ENCODE assay signal across 8 cellular contexts in genomic region chr1:185681034-185681633, GRCh38. TPM values are rescaled to one million over a fixed set of nuclear protein-coding genes. Genes with fewer than 3 reads are reported as not detected.
A peak's percentile ranks its signal among the peaks of the same experiment; 100 is the strongest.
DNase-seq lines count a peak whose midpoint lies in the region; ATAC-seq, FAIRE-seq and TF ChIP-seq lines count a peak whose summit lies in the region.

No MANE protein-coding gene starts in this region.

- POLR2A ChIA-PET in AG04449 (lab: Yijun Ruan, JAX), result no interaction called here

- H3K36me3 ChIP-seq in GM06990 (ENCODE audit: control insufficient read depth, insufficient read depth, low read length), result no peaks in the 10 kb centered on the region
- no peaks in the 10 kb centered on the region for H3K36me3 ChIP-seq in WERI-Rb-1
- H3K36me3 ChIP-seq in left ventricle myocardium inferior, result no peaks in the 10 kb centered on the region
- no peaks in the 10 kb centered on the region for H3K36me3 ChIP-seq in small intestine (ENCODE audit: control insufficient read depth in 2 of 2, insufficient read depth in 2 of 2, low read length in 2 of 2)

- intact Hi-C loops in left ventricle myocardium inferior (cut with micrococcal nuclease), result no loop called here

- WGBS in small intestine, 3 donors, result 12 to 49% (median 29%) methylated on average over 2 of the region's 2 CpGs

- peak; percentile 65 for ATAC-seq in HG02852 (IDR thresholded peaks at IDR 0.05; ENCODE audit: unreplicated experiment)

- H3K9me3 ChIP-seq in WERI-Rb-1 (ENCODE audit: severe bottlenecking) (no peaks in the 10 kb centered on the region), left ventricle myocardium inferior (replicated peaks) (no peaks in the 10 kb centered on the region), small intestine (ENCODE audit: control insufficient read depth, low read depth) (no peaks in the 10 kb centered on the region)

- FAIRE-seq in small intestine (lab: Jason Lieb, UNC), result no peak
- FAIRE-seq in GM12892 (lab: Jason Lieb, UNC), result no peak

- DNase-seq in AG04449 (ENCODE audit: low read depth, low spot score) (no peak), GM06990 (ENCODE audit: extremely low read depth, insufficient read length) (no peak), NCI-H2107 treated with DMSO at 0.1 percent for 48 hours (lab: John Stamatoyannopoulos, UW; ENCODE audit: unreplicated experiment) (peak; percentile 75), WERI-Rb-1 (peak; percentile 28), left ventricle myocardium inferior (no peak), small intestine (peak; percentile 78), GM12892 (ENCODE audit: insufficient read length) (no peak)

- TF ChIP-seq POLR2A in GM12892 (IDR thresholded peaks at IDR 0.05; ENCODE audit: low read depth, low read length), result no peak

- H3K27me3 ChIP-seq in GM06990 (replicated peaks; ENCODE audit: control insufficient read depth, insufficient read depth, low read length), result no peaks in the 10 kb centered on the region; the same call in 1 of the 2 replicates
- H3K27me3 ChIP-seq in WERI-Rb-1 (ENCODE audit: insufficient read depth, low read depth, severe bottlenecking), result peaks cover 16% of the 10 kb centered on the region
- H3K27me3 ChIP-seq in left ventricle myocardium inferior (ENCODE audit: low read depth), result no peaks in the 10 kb centered on the region
- H3K27me3 ChIP-seq in small intestine (ENCODE audit: control insufficient read depth in 2 of 2, insufficient read depth in 2 of 2, low read length in 2 of 2), result no peaks in the 10 kb centered on the region

- TF ChIP-seq CTCF in AG04449 (IDR thresholded peaks at IDR 0.05; ENCODE audit: insufficient read depth, low read length, missing control alignments), result peak; percentile 49
- TF ChIP-seq CTCF in GM06990 (IDR thresholded peaks at IDR 0.05; ENCODE audit: insufficient read depth, low read length, poor library complexity, severe bottlenecking), result peak; percentile 59
- peak; percentile 45 for TF ChIP-seq CTCF in WERI-Rb-1 (IDR thresholded peaks at IDR 0.05; ENCODE audit: low read depth, low read length)
- TF ChIP-seq CTCF in left ventricle myocardium inferior (IDR thresholded peaks at IDR 0.05; ENCODE audit: borderline replicate concordance), result peak; percentile 75

- H3K4me1 ChIP-seq in left ventricle myocardium inferior (peaks cover 39% of the 10 kb centered on the region), small intestine (ENCODE audit: control insufficient read depth in 2 of 2, insufficient read depth in 1 of 2, low read depth in 1 of 2, low read length in 1 of 2) (no peaks in the 10 kb centered on the region)

- H3K27ac ChIP-seq in WERI-Rb-1, result no peak overlapping the region
- no peak overlapping the region for H3K27ac ChIP-seq in left ventricle myocardium inferior (replicated peaks)
- no peak overlapping the region for H3K27ac ChIP-seq in small intestine (ENCODE audit: low read depth in 1 of 2, low read length in 1 of 2)

- H3K4me3 ChIP-seq in AG04449 (ENCODE audit: low read depth, low read length), result no peak overlapping the region
- H3K4me3 ChIP-seq in GM06990 (replicated peaks; ENCODE audit: low read depth, low read length), result no peak overlapping the region
- no peak overlapping the region for H3K4me3 ChIP-seq in WERI-Rb-1 (ENCODE audit: low read depth, low read length)
- no peak overlapping the region for H3K4me3 ChIP-seq in left ventricle myocardium inferior
- no peak overlapping the region for H3K4me3 ChIP-seq in small intestine (ENCODE audit: low read depth in 1 of 2, low read length in 2 of 2)

- CTCF ChIA-PET in AG04449 (lab: Yijun Ruan, JAX), result interaction anchor here (0.6 to 3.7 kb wide), 52 partner anchors 8 to 926 kb away, joined by 3 to 40 read pairs (median 3); partner anchors contain the start of genes EDEM3 and IVNS1ABP

RNA-seq across cellular contexts. Expression of gene HMCN1, which starts 53.1 kb away (rescaled TPM):
- total RNA-seq in left ventricle myocardium inferior, result 8.9 TPM
- polyA plus RNA-seq in small intestine, result 1 to 10 TPM in 1 of 3 donors, under 1 TPM in 2; under 0.01 to 1.9 (median 0.54) TPM
- 0.15 TPM for polyA plus RNA-seq in GM12892 (2012; ENCODE audit: missing spikeins)

Comparison
In these comparisons a context has a peak if more than half of its experiments do, and no peak if none do; other contexts are left out.
1. DNase-seq: peak in NCI-H2107 treated with DMSO at 0.1 percent for 48 hours (single experiment), WERI-Rb-1 (single experiment) and small intestine (single experiment); none in AG04449 (single experiment), GM06990 (single experiment), left ventricle myocardium inferior (single experiment) and GM12892 (single experiment).
2. Peak in every context shown above with its lines, with median percentiles within 50 percentile points of each other: CTCF ChIP-seq.